ENCODE assay signal across 8 cellular contexts in genomic region chr9:18255158-18255629, GRCh38.
DNase-seq lines count a peak whose midpoint lies in the region; ATAC-seq and TF ChIP-seq lines count a peak whose summit lies in the region.

No MANE protein-coding gene starts in this region.

- H3K4me1 Mint-ChIP-seq in endothelial cell (ENCODE audit: unreplicated experiment), result no peaks in the 10 kb centered on the region

- peak; percentile 99 for TF ChIP-seq CTCF in endothelial cell (IDR thresholded peaks at IDR 0.05; ENCODE audit: unreplicated experiment)

- H3K4me3 Mint-ChIP-seq in endothelial cell (ENCODE audit: unreplicated experiment), result no peak overlapping the region

- no peaks in the 10 kb centered on the region for H3K9me3 Mint-ChIP-seq in endothelial cell (ENCODE audit: unreplicated experiment)

- DNase-seq in COR-L47 (lab: John Stamatoyannopoulos, UW) (peak; percentile 80), NCI-H774 (lab: John Stamatoyannopoulos, UW) (peak; percentile 86), endothelial cell (ENCODE audit: low spot score) (peak; percentile 88), middle frontal gyrus (ENCODE audit: extremely low spot score, low spot score) (peak; percentile 68)
- peak; percentile 83 for DNase-seq in activated CD8-positive, alpha-beta memory T cell treated with anti-CD3 and anti-CD28 coated beads for 24 hours
- DNase-seq in stimulated activated CD8-positive, alpha-beta memory T cell treated with anti-CD3 and anti-CD28 coated beads, Interleukin-4, amount 100 ng/mL, for 24 hours (ENCODE audit: low read depth), result peak; percentile 56

- no peak overlapping the region for H3K27ac Mint-ChIP-seq in endothelial cell (ENCODE audit: unreplicated experiment)

- peak; percentile 97 for ATAC-seq in GM19463 (IDR thresholded peaks at IDR 0.05; ENCODE audit: unreplicated experiment)
- ATAC-seq in HG03558 (IDR thresholded peaks at IDR 0.05; ENCODE audit: extremely low read depth, unreplicated experiment), result peak; percentile 65

- peaks cover 1% of the 10 kb centered on the region for H3K27me3 Mint-ChIP-seq in endothelial cell (ENCODE audit: unreplicated experiment)

- H3K36me3 Mint-ChIP-seq in endothelial cell (ENCODE audit: low read depth, unreplicated experiment), result no peaks in the 10 kb centered on the region

Comparison
In these comparisons a context has a peak if more than half of its experiments do, and no peak if none do; other contexts are left out.
1. Peak in every context shown above with its lines: DNase-seq and ATAC-seq.